Comparison of ENCODE assay signal across 9 cellular contexts in the genomic region with DNA sequence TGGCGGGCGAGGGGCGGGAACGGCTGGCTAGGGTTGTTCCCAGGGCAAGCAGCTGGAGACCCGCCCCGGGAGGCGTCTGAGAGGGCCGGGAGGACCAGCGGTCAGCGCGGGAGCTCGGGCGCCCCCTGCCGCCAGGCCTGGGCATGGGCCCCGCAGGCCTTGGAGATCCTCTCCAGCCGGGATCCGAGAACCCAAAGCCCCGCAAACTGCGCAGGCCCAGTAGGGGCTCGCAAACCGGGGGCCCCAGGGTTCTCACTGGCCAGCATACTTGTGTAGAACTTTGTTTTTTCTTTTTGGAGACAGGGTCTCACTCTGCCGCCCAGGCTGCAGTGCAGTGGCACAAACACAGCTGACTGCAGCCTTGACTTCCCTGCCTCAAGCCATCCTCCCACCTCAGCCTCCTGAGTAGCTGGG. TPM values are rescaled to one million over a fixed set of nuclear protein-coding genes. Genes with fewer than 3 reads are reported as not detected.
DNase-seq lines count a peak whose midpoint lies in the region; ATAC-seq, FAIRE-seq and TF ChIP-seq lines count a peak whose summit lies in the region.
"Had no signal": no experiment of that assay in that cellular context is flagged by ENCODE, and none has a peak within 500 bp of the region (broad histone marks: within the 10 kb centered on the region; RNA-seq: fewer than 3 reads in every experiment).

No MANE protein-coding gene starts in this region.

- no peak for FAIRE-seq in RCC 7860 (lab: Jason Lieb, UNC)

- H3K4me3 Mint-ChIP-seq in activated naive CD4-positive, alpha-beta T cell treated with anti-CD3 and anti-CD28 coated beads for 36 hours, result no peak overlapping the region
- H3K4me3 Mint-ChIP-seq: activated naive CD8-positive, alpha-beta T cell had no signal

- peaks cover 38% of the 10 kb centered on the region for H3K27me3 Mint-ChIP-seq in activated naive CD4-positive, alpha-beta T cell treated with anti-CD3 and anti-CD28 coated beads for 36 hours (ENCODE audit: low read depth)

- peak; percentile 49 for TF ChIP-seq CTCF in RWPE1 (conservative IDR thresholded peaks at IDR 0.05; ENCODE audit: low read depth)

- no peak for ATAC-seq in GM19023 (IDR thresholded peaks at IDR 0.05; ENCODE audit: unreplicated experiment)
- no peak for ATAC-seq in HG02973 (IDR thresholded peaks at IDR 0.05; ENCODE audit: unreplicated experiment)

- DNase-seq in activated naive CD4-positive, alpha-beta T cell treated with anti-CD3 and anti-CD28 coated beads for 36 hours, result peak; percentile 49
- no peak for DNase-seq in activated naive CD4-positive, alpha-beta T cell (lab: John Stamatoyannopoulos, UW)
- DNase-seq in RWPE1 (ENCODE audit: low spot score), result peak; percentile 45
- DNase-seq in ecto neural progenitor cell (ENCODE audit: low spot score), result peak; percentile 94
- peak; percentile 94 for DNase-seq in mesenteric fat pad (ENCODE audit: low spot score)
- no peak for DNase-seq in RCC 7860 (ENCODE audit: low spot score)

- H3K4me1 Mint-ChIP-seq in activated naive CD4-positive, alpha-beta T cell treated with anti-CD3 and anti-CD28 coated beads for 36 hours (ENCODE audit: low read depth), result no peaks in the 10 kb centered on the region

- POLR2A ChIA-PET in RWPE1 (lab: Yijun Ruan, JAX; ENCODE audit: low non-redundant PET), result no interaction called here

- no peak overlapping the region for H3K27ac Mint-ChIP-seq in activated naive CD4-positive, alpha-beta T cell treated with anti-CD3 and anti-CD28 coated beads for 36 hours
- H3K27ac Mint-ChIP-seq: activated naive CD8-positive, alpha-beta T cell had no signal

- intact Hi-C loops in activated naive CD4-positive, alpha-beta T cell treated with anti-CD3 and anti-CD28 coated beads for 36 hours (cut with micrococcal nuclease), result no loop called here

- H3K27ac ChIP-seq in RWPE1, result no peak overlapping the region

- no peaks in the 10 kb centered on the region for H3K9me3 Mint-ChIP-seq in activated naive CD4-positive, alpha-beta T cell treated with anti-CD3 and anti-CD28 coated beads for 36 hours

- no peaks in the 10 kb centered on the region for H3K36me3 Mint-ChIP-seq in activated naive CD4-positive, alpha-beta T cell treated with anti-CD3 and anti-CD28 coated beads for 36 hours (ENCODE audit: low read depth)
- H3K36me3 Mint-ChIP-seq: activated naive CD8-positive, alpha-beta T cell had no signal

- CTCF ChIA-PET in activated naive CD4-positive, alpha-beta T cell treated with anti-CD3 and anti-CD28 coated beads for 36 hours (lab: Charles Lee), result interaction anchor here (0.6 to 3.8 kb wide), 11 partner anchors 9 to 947 kb away, joined by 3 to 18 read pairs (median 4); no protein-coding TSS in a partner anchor
- CTCF ChIA-PET in RWPE1 (lab: Yijun Ruan, JAX), result interaction anchor here (0.6 to 1.4 kb wide), 11 partner anchors 9 to 1190 kb away, joined by 3 to 4 read pairs (median 3); no protein-coding TSS in a partner anchor

RNA-seq across cellular contexts. Expression of a gene that starts 20.8 kb away (rescaled TPM):
- total RNA-seq in activated naive CD4-positive, alpha-beta T cell treated with anti-CD3 and anti-CD28 coated beads for 36 hours, result under 1 TPM in 1 of 2 experiments, not detected in 1; 0.05 TPM
- total RNA-seq in mesenteric fat pad, result 13.5 TPM

Comparison
In these comparisons a context has a peak if more than half of its experiments do, and no peak if none do; other contexts are left out.
1. DNase-seq: peak in activated naive CD4-positive, alpha-beta T cell treated with anti-CD3 and anti-CD28 coated beads for 36 hours (single experiment), RWPE1 (single experiment), ecto neural progenitor cell (single experiment) and mesenteric fat pad (single experiment); none in activated naive CD4-positive, alpha-beta T cell (0 of 4) and RCC 7860 (single experiment).
2. RNA of a gene that starts 20.8 kb away (total RNA-seq): 13.5 TPM in mesenteric fat pad (single experiment); 0.05 TPM in activated naive CD4-positive, alpha-beta T cell treated with anti-CD3 and anti-CD28 coated beads for 36 hours; every median in the first group is over 10 times any median in the second.